2 cellular contexts compared by ENCODE assay signal in the genomic region with DNA sequence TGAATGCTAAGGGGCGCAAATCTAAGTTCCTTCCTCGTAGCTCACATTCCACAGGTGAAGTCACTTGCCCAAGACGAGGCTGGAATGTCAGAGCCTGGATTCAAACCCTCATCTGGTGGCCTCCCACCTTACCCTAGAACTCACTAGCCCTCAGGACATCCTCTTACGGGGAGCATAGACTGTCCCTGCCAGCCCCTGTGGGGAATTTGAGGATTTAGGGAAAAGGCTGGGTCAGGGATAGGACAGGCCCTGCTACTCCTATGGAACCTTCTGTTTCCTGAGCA.
TF ChIP-seq lines count a peak whose summit lies in the region.

No MANE protein-coding gene starts in this region.

TF ChIP-seq in Ishikawa, 13 proteins besides CTCF, POLR2A, EP300 and RAD21 (continued from another document):
- TF ChIP-seq TCF12 (IDR thresholded peaks at IDR 0.05; ENCODE audit: low read depth) (no peak), CREB1 (IDR thresholded peaks at IDR 0.05; ENCODE audit: low read depth) (no peak)
TF ChIP-seq in Ishikawa: peak in this region for 1.

TF ChIP-seq in GM12891, 5 proteins besides CTCF, POLR2A, EP300 and RAD21 (continued from another document):
- no peak for TF ChIP-seq PAX5 (IDR thresholded peaks at IDR 0.05; ENCODE audit: insufficient read depth, low read length, severe bottlenecking)
- no peak for TF ChIP-seq POU2F2 (IDR thresholded peaks at IDR 0.05; ENCODE audit: low read depth, low read length)
